32 cellular contexts compared by ENCODE assay signal in genomic region chr1:223018534-223018933, GRCh38.
"Had no signal": no experiment of that assay in that cellular context is flagged by ENCODE, and none has a peak within 500 bp of the region (broad histone marks: within the 10 kb centered on the region; RNA-seq: fewer than 3 reads in every experiment).

No MANE protein-coding gene starts in this region.

- ATAC-seq: activated CD8-positive, alpha-beta T cell treated with anti-CD3 and anti-CD28 coated beads, Interleukin-2, amount 10 ng/mL, durations not matched to agents 7 days and 5 days; activated naive CD4-positive, alpha-beta T cell treated with anti-CD3 and anti-CD28 coated beads, Interleukin-2, amount 50 U/mL, for 72 hours; activated T-cell treated with anti-CD3 and anti-CD28 coated beads, Interleukin-2, amount 50 U/mL, for 4 hours; body of pancreas; SK-N-SH treated with all-trans-retinoic acid at 6 μM for 48 hours; T-cell; T-helper 17 cell had no signal

- H3K27me3 ChIP-seq: adrenal gland, body of pancreas, breast epithelium, Peyer's patch had no signal

- H3K27ac ChIP-seq: adrenal gland, body of pancreas, breast epithelium, Peyer's patch, WERI-Rb-1 had no signal

- H3K27me3 Mint-ChIP-seq: activated CD4-positive, alpha-beta T cell treated with anti-CD3 and anti-CD28 coated beads, Interleukin-2, amount 10 ng/mL, durations not matched to agents 7 days and 5 days had no signal

- DNase-seq: activated CD4-positive, alpha-beta T cell treated with anti-CD3 and anti-CD28 coated beads, Interleukin-2, amount 10 ng/mL, durations not matched to agents 7 days and 5 days; activated CD4-positive, alpha-beta T cell treated with anti-CD3 and anti-CD28 coated beads, Interleukin-2, amount 50 U/mL, for 48 hours; activated CD8-positive, alpha-beta memory T cell treated with anti-CD3 and anti-CD28 coated beads, Interleukin-2, amount 50 U/mL, for 4 hours; activated CD8-positive, alpha-beta T cell treated with anti-CD3 and anti-CD28 coated beads, Interleukin-2, amount 10 ng/mL, durations not matched to agents 7 days and 5 days; activated gamma-delta T cell treated with Interleukin-2 at 50 U/mL for 16 hours; activated naive CD4-positive, alpha-beta T cell treated with anti-CD3 and anti-CD28 coated beads for 36 hours; activated T-cell treated with anti-CD3 and anti-CD28 coated beads for 4 hours; activated T-cell treated with anti-CD3 and anti-CD28 coated beads, Interleukin-2, amount 50 U/mL, for 4 hours; body of pancreas; Kasumi-1; KG1; MG63; NCI-H1048; NCI-H1105 treated with DMSO at 0.1 percent for 48 hours; NCI-H1436; NCI-H1694; NCI-H1930; NCI-H2081 treated with DMSO at 0.1 percent for 48 hours; NCI-H446 treated with DMSO at 0.1 percent for 48 hours; NCI-H524; Peyer's patch; RPMI8226; SIG-M5; T-cell; T-helper 17 cell; T-helper 9 cell; WERI-Rb-1 had no signal

- H3K4me3 ChIP-seq: adrenal gland, body of pancreas, breast epithelium, MG63, Peyer's patch had no signal

- H3K27ac Mint-ChIP-seq: activated CD4-positive, alpha-beta T cell treated with anti-CD3 and anti-CD28 coated beads, Interleukin-2, amount 10 ng/mL, durations not matched to agents 7 days and 5 days; activated CD8-positive, alpha-beta T cell treated with anti-CD3 and anti-CD28 coated beads, Interleukin-2, amount 10 ng/mL, durations not matched to agents 7 days and 5 days; activated naive CD4-positive, alpha-beta T cell treated with anti-CD3 and anti-CD28 coated beads for 36 hours; activated naive CD4-positive, alpha-beta T cell treated with anti-CD3 and anti-CD28 coated beads, Interleukin-2, amount 50 U/mL, for 72 hours; activated T-helper 1 cell treated with anti-CD3 and anti-CD28 coated beads, Interleukin-12 subunit alpha, Interleukin-12 subunit beta, Interleukin-2, Interleukin-4 antibody, amounts not matched to agents 30 ng/mL and 10 ng/mL and 1 ng/mL, durations not matched to agents 14 hours and 24 hours and 36 hours; T-cell; T-helper 17 cell had no signal

- H3K36me3 ChIP-seq: adrenal gland, breast epithelium, MG63, Peyer's patch, WERI-Rb-1 had no signal

- H3K36me3 Mint-ChIP-seq: activated naive CD4-positive, alpha-beta T cell treated with anti-CD3 and anti-CD28 coated beads, Interleukin-2, amount 50 U/mL, for 72 hours; T-cell had no signal

- H3K4me1 Mint-ChIP-seq: activated CD4-positive, alpha-beta T cell treated with anti-CD3 and anti-CD28 coated beads, Interleukin-2, amount 10 ng/mL, durations not matched to agents 7 days and 5 days; T-cell; T-helper 17 cell had no signal

- H3K4me3 Mint-ChIP-seq: activated CD4-positive, alpha-beta T cell treated with anti-CD3 and anti-CD28 coated beads, Interleukin-2, amount 10 ng/mL, durations not matched to agents 7 days and 5 days; activated CD8-positive, alpha-beta T cell treated with anti-CD3 and anti-CD28 coated beads, Interleukin-2, amount 10 ng/mL, durations not matched to agents 7 days and 5 days; activated naive CD4-positive, alpha-beta T cell treated with anti-CD3 and anti-CD28 coated beads for 36 hours; activated T-cell treated with anti-CD3 and anti-CD28 coated beads, Interleukin-2, amount 50 U/mL, for 4 hours; activated T-helper 1 cell treated with anti-CD3 and anti-CD28 coated beads, Interleukin-12 subunit alpha, Interleukin-12 subunit beta, Interleukin-2, Interleukin-4 antibody, amounts not matched to agents 30 ng/mL and 10 ng/mL and 1 ng/mL, durations not matched to agents 14 hours and 24 hours and 36 hours; T-cell; T-helper 17 cell had no signal

- H3K9me3 ChIP-seq: adrenal gland, body of pancreas, breast epithelium, Peyer's patch had no signal

- H3K4me1 ChIP-seq: adrenal gland, body of pancreas, breast epithelium, Peyer's patch had no signal

- H3K9me3 Mint-ChIP-seq: activated CD4-positive, alpha-beta T cell treated with anti-CD3 and anti-CD28 coated beads, Interleukin-2, amount 10 ng/mL, durations not matched to agents 7 days and 5 days; activated naive CD4-positive, alpha-beta T cell treated with anti-CD3 and anti-CD28 coated beads for 36 hours; activated naive CD4-positive, alpha-beta T cell treated with anti-CD3 and anti-CD28 coated beads, Interleukin-2, amount 50 U/mL, for 72 hours; activated T-cell treated with anti-CD3 and anti-CD28 coated beads, Interleukin-2, amount 50 U/mL, for 4 hours; activated T-helper 1 cell treated with anti-CD3 and anti-CD28 coated beads, Interleukin-12 subunit alpha, Interleukin-12 subunit beta, Interleukin-2, Interleukin-4 antibody, amounts not matched to agents 30 ng/mL and 10 ng/mL and 1 ng/mL, durations not matched to agents 14 hours and 24 hours and 36 hours; T-cell had no signal
